Comparison of ENCODE assay signal across 9 cellular contexts in genomic region chr12:58804749-58805148, GRCh38.
DNase-seq lines count a peak whose midpoint lies in the region; ATAC-seq and TF ChIP-seq lines count a peak whose summit lies in the region.
"Had no signal": no experiment of that assay in that cellular context is flagged by ENCODE, and none has a peak within 500 bp of the region (broad histone marks: within the 10 kb centered on the region; RNA-seq: fewer than 3 reads in every experiment).

No MANE protein-coding gene starts in this region.

- no peaks in the 10 kb centered on the region for H3K36me3 Mint-ChIP-seq in CD8-positive, alpha-beta T cell
- no peaks in the 10 kb centered on the region for H3K36me3 Mint-ChIP-seq in T-helper 17 cell (ENCODE audit: low read depth)

- H3K9me3 ChIP-seq in BE2C, result no peaks in the 10 kb centered on the region
- H3K9me3 ChIP-seq in colonic mucosa, result no peaks in the 10 kb centered on the region
- no peaks in the 10 kb centered on the region for H3K9me3 ChIP-seq in CD8-positive, alpha-beta T cell (ENCODE audit: low read length)
- no peaks in the 10 kb centered on the region for H3K9me3 ChIP-seq in T-helper 17 cell (ENCODE audit: control insufficient read depth, low read length, poor library complexity, severe bottlenecking)

- no peak overlapping the region for H3K27ac ChIP-seq in colonic mucosa
- no peak overlapping the region for H3K27ac ChIP-seq in CD8-positive, alpha-beta T cell (ENCODE audit: low read depth, low read length)

- no peak overlapping the region for H3K4me3 Mint-ChIP-seq in CD8-positive, alpha-beta T cell
- no peak overlapping the region for H3K4me3 Mint-ChIP-seq in T-helper 17 cell

- DNase-seq in BE2C (no peak), colonic mucosa (no peak), islet precursor cell (no peak), T-helper 17 cell (no peak)
- no peak for DNase-seq in CD8-positive, alpha-beta T cell
- DNase-seq: cerebellar nuclear complex had no signal

- H3K27me3 Mint-ChIP-seq in CD8-positive, alpha-beta T cell (ENCODE audit: low read depth), result no peaks in the 10 kb centered on the region
- H3K27me3 Mint-ChIP-seq in T-helper 17 cell, result no peaks in the 10 kb centered on the region

- no peak overlapping the region for H3K9ac ChIP-seq in colonic mucosa (ENCODE audit: low read depth in 2 of 2, low read length in 2 of 2)

- TF ChIP-seq CTCF in BE2C (IDR thresholded peaks at IDR 0.05; ENCODE audit: low read depth, low read length) (peak; percentile 38), colonic mucosa (IDR thresholded peaks at IDR 0.05) (peak; percentile 24)
- TF ChIP-seq CTCF in CD8-positive, alpha-beta T cell (IDR thresholded peaks at IDR 0.05), result no peak

- ATAC-seq in GM19328 (IDR thresholded peaks at IDR 0.05; ENCODE audit: unreplicated experiment) (peak; percentile 80), HG03520 (IDR thresholded peaks at IDR 0.05; ENCODE audit: unreplicated experiment) (peak; percentile 75), GM21381 (IDR thresholded peaks at IDR 0.05; ENCODE audit: unreplicated experiment) (no peak), T-helper 17 cell (no peak)
- ATAC-seq in CD8-positive, alpha-beta T cell, result no peak

- H3K27me3 ChIP-seq in BE2C (no peaks in the 10 kb centered on the region), colonic mucosa (no peaks in the 10 kb centered on the region)
- H3K27me3 ChIP-seq in CD8-positive, alpha-beta T cell (ENCODE audit: insufficient read depth, low read length), result no peaks in the 10 kb centered on the region

- intact Hi-C loops in colonic mucosa (cut with DNase I), result no loop called here
- intact Hi-C loops in CD8-positive, alpha-beta T cell (cut with DNase I, micrococcal nuclease), result no loop called here

- H3K4me1 ChIP-seq in BE2C (no peaks in the 10 kb centered on the region), colonic mucosa (no peaks in the 10 kb centered on the region)
- H3K4me1 ChIP-seq in CD8-positive, alpha-beta T cell (ENCODE audit: insufficient read depth, low read length), result no peaks in the 10 kb centered on the region

- POLR2A ChIA-PET in CD8-positive, alpha-beta T cell (lab: Charles Lee), result no interaction called here

- H3K9me3 Mint-ChIP-seq in CD8-positive, alpha-beta T cell, result peaks cover 4% of the 10 kb centered on the region

- no peaks in the 10 kb centered on the region for H3K4me1 Mint-ChIP-seq in CD8-positive, alpha-beta T cell (ENCODE audit: low read depth)
- no peaks in the 10 kb centered on the region for H3K4me1 Mint-ChIP-seq in T-helper 17 cell

- H3K4me3 ChIP-seq in BE2C (ENCODE audit: low read depth, low read length) (no peak overlapping the region), colonic mucosa (no peak overlapping the region)
- H3K4me3 ChIP-seq in CD8-positive, alpha-beta T cell (ENCODE audit: low read depth, low read length), result no peak overlapping the region

- no peak overlapping the region for H3K27ac Mint-ChIP-seq in CD8-positive, alpha-beta T cell
- no peak overlapping the region for H3K27ac Mint-ChIP-seq in T-helper 17 cell

- H3K36me3 ChIP-seq in BE2C (no peaks in the 10 kb centered on the region), colonic mucosa (no peaks in the 10 kb centered on the region)
- H3K36me3 ChIP-seq in CD8-positive, alpha-beta T cell (ENCODE audit: insufficient read depth, low read length), result no peaks in the 10 kb centered on the region

- CTCF ChIA-PET in CD8-positive, alpha-beta T cell (lab: Charles Lee), result no interaction called here

Comparison
In these comparisons a context has a peak if more than half of its experiments do, and no peak if none do; other contexts are left out.
1. ATAC-seq: peak in GM19328 (single experiment) and HG03520 (single experiment); none in CD8-positive, alpha-beta T cell (single experiment), GM21381 (single experiment) and T-helper 17 cell (single experiment).